ENCODE assay signal across 14 cellular contexts in genomic region chr1:34978926-34979325, GRCh38.
"Had no signal": no experiment of that assay in that cellular context is flagged by ENCODE, and none has a peak within 500 bp of the region (broad histone marks: within the 10 kb centered on the region; RNA-seq: fewer than 3 reads in every experiment).

No MANE protein-coding gene starts in this region.

- H3K27me3 Mint-ChIP-seq: activated B cell treated with CpG ODN at 0.5 μM for 24 hours; brain; natural killer cell treated with Interleukin-12 subunit alpha and Interleukin-12 subunit beta and Interleukin-15 and Interleukin-18, amount 100 ng/mL, for 72 hours; type B pancreatic cell had no signal

- H3K4me3 Mint-ChIP-seq: activated B cell treated with CpG ODN at 0.5 μM for 24 hours; brain; natural killer cell treated with Interleukin-12 subunit alpha and Interleukin-12 subunit beta and Interleukin-15 and Interleukin-18, amount 100 ng/mL, for 72 hours; type B pancreatic cell had no signal

- H3K27ac ChIP-seq: lower lobe of right lung, prostate gland, right atrium auricular region, skin epidermis had no signal

- ATAC-seq: lower lobe of right lung; natural killer cell treated with Interleukin-12 subunit alpha and Interleukin-12 subunit beta and Interleukin-15 and Interleukin-18, amount 100 ng/mL, for 72 hours had no signal

- H3K4me1 ChIP-seq: prostate gland had no signal

- H3K9me3 ChIP-seq: lower lobe of right lung, prostate gland, right atrium auricular region, testis had no signal

- H3K9me3 Mint-ChIP-seq: activated B cell treated with CpG ODN at 0.5 μM for 24 hours; brain; natural killer cell treated with Interleukin-12 subunit alpha and Interleukin-12 subunit beta and Interleukin-15 and Interleukin-18, amount 100 ng/mL, for 72 hours; type B pancreatic cell had no signal

- H3K36me3 Mint-ChIP-seq: type B pancreatic cell had no signal

- H3K4me3 ChIP-seq: lower lobe of right lung, prostate gland, right atrium auricular region, skin epidermis, testis had no signal

- DNase-seq: activated B cell treated with CpG ODN at 0.5 μM for 24 hours; activated CD4-positive, alpha-beta T cell treated with anti-CD3 and anti-CD28 coated beads for 48 hours; anterior cingulate cortex; caudate nucleus; foreskin fibroblast; lower lobe of right lung; occipital lobe; testis had no signal

- H3K27ac Mint-ChIP-seq: activated B cell treated with CpG ODN at 0.5 μM for 24 hours; natural killer cell treated with Interleukin-12 subunit alpha and Interleukin-12 subunit beta and Interleukin-15 and Interleukin-18, amount 100 ng/mL, for 72 hours; type B pancreatic cell had no signal

- H3K27me3 ChIP-seq: right atrium auricular region, testis had no signal

- H3K36me3 ChIP-seq: prostate gland, right atrium auricular region had no signal
